1 cellular context compared by ENCODE assay signal in genomic region chr16:10370096-10370726, GRCh38.
TF ChIP-seq lines count a peak whose summit lies in the region.

No MANE protein-coding gene starts in this region.

TF ChIP-seq in GM12878, 131 proteins besides CTCF, POLR2A, EP300 and RAD21 (continued from another document):
- no peak for TF ChIP-seq MLLT1 (IDR thresholded peaks at IDR 0.05)
- TF ChIP-seq MTA2 (IDR thresholded peaks at IDR 0.05; ENCODE audit: low read depth): peak; percentile 47; the same call in 1 of the 2 replicates
- TF ChIP-seq ZNF24 (IDR thresholded peaks at IDR 0.05): no peak
- 0 out of 2 replicates have a peak, but pooled peaks have one; percentile 20 for TF ChIP-seq IKZF1 (conservative IDR thresholded peaks at IDR 0.05)
- TF ChIP-seq HCFC1 (IDR thresholded peaks at IDR 0.05; ENCODE audit: low read length): no peak
- TF ChIP-seq FOS (IDR thresholded peaks at IDR 0.05; ENCODE audit: borderline replicate concordance, extremely low read depth, insufficient read length): no peak
- 0 out of 2 replicates have a peak, but pooled peaks have one; percentile 39 for TF ChIP-seq TCF12 (IDR thresholded peaks at IDR 0.05; ENCODE audit: low read depth, low read length)
- no peak for TF ChIP-seq YBX1 (IDR thresholded peaks at IDR 0.05)
- peak; percentile 62 for TF ChIP-seq NR2F1 (conservative IDR thresholded peaks at IDR 0.05)
